Comparison of ENCODE assay signal across 9 cellular contexts in the genomic region with DNA sequence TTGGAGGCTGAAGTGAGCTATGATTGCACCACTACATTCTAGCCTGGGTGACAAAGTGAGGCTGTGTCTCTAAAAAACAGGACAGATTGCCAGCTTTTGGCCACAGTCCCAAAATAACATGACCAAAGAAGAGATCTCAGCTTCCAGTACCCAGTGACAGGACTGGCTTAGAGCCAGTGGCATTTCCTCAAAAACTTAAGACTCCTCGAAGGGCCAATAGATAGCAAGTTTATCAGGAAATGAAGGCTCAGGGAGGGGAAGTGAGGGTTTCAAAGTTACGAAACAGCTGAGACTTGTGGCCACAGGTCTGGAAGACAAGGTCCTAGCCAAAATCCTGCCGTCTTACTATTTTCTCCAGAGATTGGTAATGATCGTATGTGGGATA.
DNase-seq lines count a peak whose midpoint lies in the region; ATAC-seq and FAIRE-seq lines count a peak whose summit lies in the region.
"Had no signal": no experiment of that assay in that cellular context is flagged by ENCODE, and none has a peak within 500 bp of the region (broad histone marks: within the 10 kb centered on the region; RNA-seq: fewer than 3 reads in every experiment).

No MANE protein-coding gene starts in this region.

- no peaks in the 10 kb centered on the region for H3K27me3 ChIP-seq in BLaER1 treated with 17β-estradiol and CSF1 and Interleukin-3, amounts not matched to agents 10 nM and 100 nM

- no peak overlapping the region for H3K4me3 Mint-ChIP-seq in T-helper 2 cell treated with Interferon-gamma antibody and Interleukin-4, amounts not matched to agents 5 μg/mL and 100 μg/mL, for 36 hours

- peak overlapping the region in 7 of 10 experiments; percentile 3 to 38 (median 14); a peak in 9 of 20 replicates for H3K4me3 ChIP-seq in BLaER1 treated with 17β-estradiol and CSF1 and Interleukin-3, amounts not matched to agents 10 nM and 100 nM

- H4K20me1 ChIP-seq in BLaER1 treated with 17β-estradiol and CSF1 and Interleukin-3, amounts not matched to agents 10 nM and 100 nM = peaks cover 0 to 18% (median 9%) of the 10 kb centered on the region in 11 experiments; a peak in 12 of 22 replicates

- peaks cover 16% of the 10 kb centered on the region for H3K4me1 Mint-ChIP-seq in T-helper 2 cell treated with Interferon-gamma antibody and Interleukin-4, amounts not matched to agents 5 μg/mL and 100 μg/mL, for 36 hours (ENCODE audit: low read depth)

- H3K27ac ChIP-seq in BLaER1 treated with 17β-estradiol and CSF1 and Interleukin-3, amounts not matched to agents 10 nM and 100 nM = peak overlapping the region; percentile 66 to 99 (median 92); a peak in 21 of 22 replicates

- FAIRE-seq in HTR-8/SVneo (lab: Jason Lieb, UNC) = no peak

- no peak for ATAC-seq in HG03159 (IDR thresholded peaks at IDR 0.05; ENCODE audit: unreplicated experiment)
- ATAC-seq in HG02852 (IDR thresholded peaks at IDR 0.05; ENCODE audit: unreplicated experiment) = no peak

- peak overlapping the region; percentile 79 to 93 (median 87) for H3K4me2 ChIP-seq in BLaER1 treated with 17β-estradiol and CSF1 and Interleukin-3, amounts not matched to agents 10 nM and 100 nM

- peaks cover 9 to 33% (median 26%) of the 10 kb centered on the region in 11 experiments; a peak in 21 of 22 replicates for H3K36me3 ChIP-seq in BLaER1 treated with 17β-estradiol and CSF1 and Interleukin-3, amounts not matched to agents 10 nM and 100 nM

- H3K36me3 Mint-ChIP-seq in T-helper 2 cell treated with Interferon-gamma antibody and Interleukin-4, amounts not matched to agents 5 μg/mL and 100 μg/mL, for 36 hours (ENCODE audit: low read depth) = peaks cover 17% of the 10 kb centered on the region

- no peaks in the 10 kb centered on the region for H3K9me3 ChIP-seq in BLaER1 treated with 17β-estradiol and CSF1 and Interleukin-3, amounts not matched to agents 10 nM and 100 nM (replicated peaks in 1 of 11)

- peak overlapping the region; percentile 17 for H3K27ac Mint-ChIP-seq in T-helper 2 cell treated with Interferon-gamma antibody and Interleukin-4, amounts not matched to agents 5 μg/mL and 100 μg/mL, for 36 hours

- peak overlapping the region; percentile 51 to 76 (median 73); a peak in 21 of 22 replicates for H3K9ac ChIP-seq in BLaER1 treated with 17β-estradiol and CSF1 and Interleukin-3, amounts not matched to agents 10 nM and 100 nM

- no peaks in the 10 kb centered on the region for H3K9me3 Mint-ChIP-seq in T-helper 2 cell treated with Interferon-gamma antibody and Interleukin-4, amounts not matched to agents 5 μg/mL and 100 μg/mL, for 36 hours
- H3K9me3 Mint-ChIP-seq: brain had no signal

- peak; percentile 41 for DNase-seq in HTR-8/SVneo (ENCODE audit: insufficient read length, low spot score)
- DNase-seq in T-helper 2 cell treated with Interferon-gamma antibody and Interleukin-4, amounts not matched to agents 5 μg/mL and 100 μg/mL, for 36 hours (ENCODE audit: low spot score) = no peak
- DNase-seq in germinal center (ENCODE audit: low spot score) = peak; percentile 22
- DNase-seq in putamen (ENCODE audit: low spot score) = peak; percentile 71
- DNase-seq in NCI-H146 (lab: John Stamatoyannopoulos, UW) = no peak

- H3K4me1 ChIP-seq in BLaER1 treated with 17β-estradiol and CSF1 and Interleukin-3, amounts not matched to agents 10 nM and 100 nM = peaks cover 96 to 99% (median 98%) of the 10 kb centered on the region in 10 experiments

- H3K27me3 Mint-ChIP-seq in T-helper 2 cell treated with Interferon-gamma antibody and Interleukin-4, amounts not matched to agents 5 μg/mL and 100 μg/mL, for 36 hours (ENCODE audit: low read depth) = peaks cover 2% of the 10 kb centered on the region
- H3K27me3 Mint-ChIP-seq: brain had no signal

Comparison
In these comparisons a context has a peak if more than half of its experiments do, and no peak if none do; other contexts are left out.
1. DNase-seq: peak in HTR-8/SVneo (single experiment), germinal center (single experiment) and putamen (single experiment); none in T-helper 2 cell treated with Interferon-gamma antibody and Interleukin-4, amounts not matched to agents 5 μg/mL and 100 μg/mL, for 36 hours (single experiment) and NCI-H146 (single experiment).